1 cellular context compared by ENCODE assay signal in genomic region chr18:24199563-24199962, GRCh38.
TF ChIP-seq lines count a peak whose summit lies in the region.

No MANE protein-coding gene starts in this region.

TF ChIP-seq in WTC11, 78 proteins besides CTCF, POLR2A, EP300 and RAD21:
- TF ChIP-seq ZNF532 (CRISPR knock-in tag; IDR thresholded peaks at IDR 0.05; ENCODE audit: borderline replicate concordance): no peak
- TF ChIP-seq ZMAT4 (CRISPR knock-in tag; IDR thresholded peaks at IDR 0.05): no peak
- TF ChIP-seq PREB (CRISPR knock-in tag; IDR thresholded peaks at IDR 0.05; ENCODE audit: borderline replicate concordance): no peak
- TF ChIP-seq ZNF138 (CRISPR knock-in tag; conservative IDR thresholded peaks at IDR 0.05): no peak
- no peak for TF ChIP-seq E2F1 (CRISPR knock-in tag; IDR thresholded peaks at IDR 0.05)
- no peak for TF ChIP-seq OVOL2 (CRISPR knock-in tag; IDR thresholded peaks at IDR 0.05; ENCODE audit: borderline replicate concordance)
- no peak for TF ChIP-seq ZNF317 (CRISPR knock-in tag; IDR thresholded peaks at IDR 0.05; ENCODE audit: borderline replicate concordance, low read depth)
- no peak for TF ChIP-seq ZNF512 (CRISPR knock-in tag; IDR thresholded peaks at IDR 0.05; ENCODE audit: borderline replicate concordance)
- TF ChIP-seq ERG (CRISPR knock-in tag; IDR thresholded peaks at IDR 0.05): no peak
- TF ChIP-seq ZBTB21 (CRISPR knock-in tag; IDR thresholded peaks at IDR 0.05; ENCODE audit: borderline replicate concordance): no peak
- no peak for TF ChIP-seq SP1 (CRISPR knock-in tag; conservative IDR thresholded peaks at IDR 0.05)
- no peak for TF ChIP-seq ZNF121 (CRISPR knock-in tag; IDR thresholded peaks at IDR 0.05)
- no peak for TF ChIP-seq ZNF281 (CRISPR knock-in tag; IDR thresholded peaks at IDR 0.05)
- TF ChIP-seq, protein P1, sequence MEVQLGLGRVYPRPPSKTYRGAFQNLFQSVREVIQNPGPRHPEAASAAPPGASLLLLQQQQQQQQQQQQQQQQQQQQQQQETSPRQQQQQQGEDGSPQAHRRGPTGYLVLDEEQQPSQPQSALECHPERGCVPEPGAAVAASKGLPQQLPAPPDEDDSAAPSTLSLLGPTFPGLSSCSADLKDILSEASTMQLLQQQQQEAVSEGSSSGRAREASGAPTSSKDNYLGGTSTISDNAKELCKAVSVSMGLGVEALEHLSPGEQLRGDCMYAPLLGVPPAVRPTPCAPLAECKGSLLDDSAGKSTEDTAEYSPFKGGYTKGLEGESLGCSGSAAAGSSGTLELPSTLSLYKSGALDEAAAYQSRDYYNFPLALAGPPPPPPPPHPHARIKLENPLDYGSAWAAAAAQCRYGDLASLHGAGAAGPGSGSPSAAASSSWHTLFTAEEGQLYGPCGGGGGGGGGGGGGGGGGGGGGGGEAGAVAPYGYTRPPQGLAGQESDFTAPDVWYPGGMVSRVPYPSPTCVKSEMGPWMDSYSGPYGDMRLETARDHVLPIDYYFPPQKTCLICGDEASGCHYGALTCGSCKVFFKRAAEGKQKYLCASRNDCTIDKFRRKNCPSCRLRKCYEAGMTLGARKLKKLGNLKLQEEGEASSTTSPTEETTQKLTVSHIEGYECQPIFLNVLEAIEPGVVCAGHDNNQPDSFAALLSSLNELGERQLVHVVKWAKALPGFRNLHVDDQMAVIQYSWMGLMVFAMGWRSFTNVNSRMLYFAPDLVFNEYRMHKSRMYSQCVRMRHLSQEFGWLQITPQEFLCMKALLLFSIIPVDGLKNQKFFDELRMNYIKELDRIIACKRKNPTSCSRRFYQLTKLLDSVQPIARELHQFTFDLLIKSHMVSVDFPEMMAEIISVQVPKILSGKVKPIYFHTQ (CRISPR knock-in tag; IDR thresholded peaks at IDR 0.05): no peak
- no peak for TF ChIP-seq TP53 (CRISPR knock-in tag; IDR thresholded peaks at IDR 0.05)
- no peak for TF ChIP-seq NR3C1 (CRISPR knock-in tag; conservative IDR thresholded peaks at IDR 0.05; ENCODE audit: low read depth)
- TF ChIP-seq NR2C2 (CRISPR knock-in tag; IDR thresholded peaks at IDR 0.05): no peak
- no peak for TF ChIP-seq ZNF425 (CRISPR knock-in tag; conservative IDR thresholded peaks at IDR 0.05)
TF ChIP-seq in WTC11: peak in this region for 0.
